8 cellular contexts compared by ENCODE assay signal in genomic region chr2:152743004-152743403, GRCh38. TPM values are rescaled to one million over a fixed set of nuclear protein-coding genes. Genes with fewer than 3 reads are reported as not detected.
DNase-seq lines count a peak whose midpoint lies in the region; ATAC-seq and TF ChIP-seq lines count a peak whose summit lies in the region.

No MANE protein-coding gene starts in this region.

- POLR2A ChIA-PET in BJ (lab: Charles Lee) = interaction anchor here (0.6 kb wide), 1 partner anchor 17 kb away, joined by 4 read pairs; no protein-coding TSS in a partner anchor

- no peak overlapping the region for H3K4ac ChIP-seq in mesendoderm (ENCODE audit: low read depth, low read length)

- H3K9me3 ChIP-seq in uterus (no peaks in the 10 kb centered on the region), tibial artery (no peaks in the 10 kb centered on the region)

- no peaks in the 10 kb centered on the region for H3K79me2 ChIP-seq in mesendoderm (ENCODE audit: control insufficient read depth, insufficient read depth, low read length)

- H3K23ac ChIP-seq in mesendoderm (ENCODE audit: low read length) = no peak overlapping the region

- CTCF ChIA-PET in BJ (lab: Yijun Ruan, JAX) = interaction anchor here (0.5 to 2.6 kb wide), 12 partner anchors 8 to 750 kb away, joined by 3 to 13 read pairs (median 3); partner anchors contain the start of gene RPRM

- H2AK5ac ChIP-seq in mesendoderm (ENCODE audit: low read length) = no peak overlapping the region

- TF ChIP-seq POLR2A in uterus (IDR thresholded peaks at IDR 0.05) = no peak

- WGBS in mesendoderm (ENCODE audit: extremely low coverage, insufficient coverage, low lambda C conversion rate) = no CpG with 5 or more reads among the region's 3 CpGs

- no peak overlapping the region for H3K4me2 ChIP-seq in mesendoderm (ENCODE audit: low read length)

- DNase-seq in BJ (ENCODE audit: low read depth) (no peak), HL-60 (ENCODE audit: low read depth in 1 of 2, low spot score in 1 of 2) (no peak), amniotic epithelial cell (ENCODE audit: low read depth) (peak; percentile 21), mesendoderm (peak; percentile 36), uterus (no peak), tibial artery (no peak)

- H2BK5ac ChIP-seq in mesendoderm (ENCODE audit: low read length) = no peak overlapping the region

- no peak overlapping the region for H3K27ac ChIP-seq in HL-60 (replicated peaks)
- no peak overlapping the region for H3K27ac ChIP-seq in mesendoderm (ENCODE audit: low read depth, low read length)
- no peak overlapping the region for H3K27ac ChIP-seq in uterus
- H3K27ac ChIP-seq in tibial artery = no peak overlapping the region

- intact Hi-C loops in uterus (cut with DNase I; ENCODE audit: low total_unique reads) = no loop called here
- intact Hi-C loops in tibial artery (cut with DNase I; ENCODE audit: low total_unique reads) = no loop called here

- H3K9ac ChIP-seq in mesendoderm (ENCODE audit: low read length) = no peak overlapping the region

- no peaks in the 10 kb centered on the region for H3K27me3 ChIP-seq in BJ (ENCODE audit: control insufficient read depth, insufficient read depth, low read length)
- no peaks in the 10 kb centered on the region for H3K27me3 ChIP-seq in HL-60 (ENCODE audit: insufficient read depth, poor library complexity, severe bottlenecking)
- H3K27me3 ChIP-seq in mesendoderm (ENCODE audit: insufficient read depth, low read length, poor library complexity) = no peaks in the 10 kb centered on the region
- H3K27me3 ChIP-seq in uterus = no peaks in the 10 kb centered on the region
- H3K27me3 ChIP-seq in tibial artery = no peaks in the 10 kb centered on the region

- H2BK120ac ChIP-seq in mesendoderm (ENCODE audit: low read depth, low read length) = no peak overlapping the region

- H3K4me3 ChIP-seq in BJ (ENCODE audit: low read depth, low read length) = no peak overlapping the region
- no peak overlapping the region for H3K4me3 ChIP-seq in HL-60 (replicated peaks; ENCODE audit: insufficient read depth, low read length)
- no peak overlapping the region for H3K4me3 ChIP-seq in mesendoderm (ENCODE audit: low read length)
- H3K4me3 ChIP-seq in uterus = no peak overlapping the region
- H3K4me3 ChIP-seq in tibial artery = no peak overlapping the region

- peaks cover 1% of the 10 kb centered on the region; the same call in 1 of the 2 replicates for H3K36me3 ChIP-seq in BJ (ENCODE audit: control insufficient read depth, insufficient read depth, low read length)
- H3K36me3 ChIP-seq in mesendoderm (ENCODE audit: control insufficient read depth, insufficient read depth, low read length) = no peaks in the 10 kb centered on the region
- no peaks in the 10 kb centered on the region for H3K36me3 ChIP-seq in uterus
- H3K36me3 ChIP-seq in tibial artery = peaks cover 0 to 28% (median 9%) of the 10 kb centered on the region in 3 donors

- H2BK15ac ChIP-seq in mesendoderm (replicated peaks; ENCODE audit: low read depth) = no peak overlapping the region

- ATAC-seq in GM19351 (IDR thresholded peaks at IDR 0.05; ENCODE audit: unreplicated experiment) (peak; percentile 81), HG02571 (IDR thresholded peaks at IDR 0.05; ENCODE audit: unreplicated experiment) (no peak)

- no peak overlapping the region for H3K18ac ChIP-seq in mesendoderm (ENCODE audit: low read length)

- TF ChIP-seq CTCF in BJ (IDR thresholded peaks at IDR 0.05; ENCODE audit: insufficient read depth, low read depth, low read length) (peak; percentile 53), HL-60 (IDR thresholded peaks at IDR 0.05; ENCODE audit: insufficient read depth, low read length) (peak; percentile 32), uterus (IDR thresholded peaks at IDR 0.05) (peak in 2 of 4 experiments; percentile 20 to 33), tibial artery (IDR thresholded peaks at IDR 0.05) (peak in 1 of 2 experiments; percentile 19)

- H3K4me1 ChIP-seq in mesendoderm (ENCODE audit: control insufficient read depth, low read depth, low read length) (no peaks in the 10 kb centered on the region), uterus (no peaks in the 10 kb centered on the region), tibial artery (no peaks in the 10 kb centered on the region)

- no peak overlapping the region for H4K5ac ChIP-seq in mesendoderm (ENCODE audit: low read length)

- H3K79me1 ChIP-seq in mesendoderm (ENCODE audit: low read length) = no peaks in the 10 kb centered on the region

- H4K8ac ChIP-seq in mesendoderm (ENCODE audit: low read depth, low read length) = no peak overlapping the region

- no peak overlapping the region for H3K56ac ChIP-seq in mesendoderm (ENCODE audit: low read length)

RNA-seq across cellular contexts. Expression of gene ARL6IP6, which starts 24.6 kb away (rescaled TPM):
- 7.9 and 20.0 TPM in 2 replicates for polyA plus RNA-seq in BJ (2011; rRNA removed)
- polyA minus RNA-seq in BJ (2011; rRNA and poly(A)+ RNA removed) = 3.1 and 5.6 TPM in 2 replicates
- polyA plus RNA-seq in mesendoderm (2013, experiment 1 of 2) = 34.4 TPM
- 41.9 TPM for polyA plus RNA-seq in mesendoderm (2013, experiment 2 of 2)
- 10 to 100 TPM in 3 of 4 donors, 1 to 10 TPM in 1; 8.7 to 47.1 (median 22.8) TPM for total RNA-seq in uterus

RNA-seq across cellular contexts. Expression of gene PRPF40A, which starts 25.7 kb away (rescaled TPM):
- 82.4 and 135 TPM in 2 replicates for polyA plus RNA-seq in BJ (2011; rRNA removed)
- polyA minus RNA-seq in BJ (2011; rRNA and poly(A)+ RNA removed) = 211 and 339 TPM in 2 replicates
- 328 TPM for polyA plus RNA-seq in mesendoderm (2013, experiment 1 of 2)
- polyA plus RNA-seq in mesendoderm (2013, experiment 2 of 2) = 320 TPM
- 100 to 1,000 TPM in 1 of 4 donors, 10 to 100 TPM in 3; 69.1 to 151 (median 85.3) TPM for total RNA-seq in uterus

Comparison
In these comparisons a context has a peak if more than half of its experiments do, and no peak if none do; other contexts are left out.
1. DNase-seq: peak in amniotic epithelial cell (single experiment) and mesendoderm (single experiment); none in BJ (single experiment), HL-60 (0 of 2), uterus (0 of 2) and tibial artery (0 of 2).